1 cellular context compared by ENCODE assay signal in the genomic region with DNA sequence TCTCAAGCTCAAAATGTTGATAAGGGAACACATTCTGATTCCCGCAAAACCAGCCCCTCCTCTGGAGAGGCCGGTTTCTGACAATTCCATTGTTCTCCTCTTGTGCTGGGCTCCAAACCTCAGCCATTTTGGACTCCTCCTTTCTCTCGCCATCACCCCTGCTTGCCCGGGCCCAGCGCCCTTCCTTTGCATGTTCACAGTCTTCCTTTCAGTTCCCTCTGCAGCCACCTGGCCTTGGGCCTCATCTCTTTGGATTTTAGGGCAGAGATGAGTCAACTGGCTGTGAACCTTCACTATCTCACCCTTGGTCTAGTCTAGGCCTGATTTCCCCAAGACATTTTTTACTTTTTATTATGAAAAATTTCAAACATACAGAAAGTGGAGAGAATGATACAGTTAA.
TF ChIP-seq lines count a peak whose summit lies in the region.

No MANE protein-coding gene starts in this region.

TF ChIP-seq in K562, 482 proteins besides CTCF, POLR2A, EP300 and RAD21 (continued from another document):
- TF ChIP-seq ZBTB40 (IDR thresholded peaks at IDR 0.05): no peak
- TF ChIP-seq ZBTB40 (CRISPR knock-in tag; IDR thresholded peaks at IDR 0.05): no peak
- no peak for TF ChIP-seq ZBED1 (IDR thresholded peaks at IDR 0.05)
- TF ChIP-seq TCF3 (CRISPR knock-in tag; IDR thresholded peaks at IDR 0.05): no peak
- TF ChIP-seq ZNF592 (IDR thresholded peaks at IDR 0.05): no peak
- no peak for TF ChIP-seq PHF8 (IDR thresholded peaks at IDR 0.05; ENCODE audit: borderline replicate concordance, low read length)
- no peak for TF ChIP-seq CREB1 (IDR thresholded peaks at IDR 0.05)
- no peak for TF ChIP-seq CREB1 (CRISPR knock-in tag; IDR thresholded peaks at IDR 0.05)
- TF ChIP-seq THRAP3 (IDR thresholded peaks at IDR 0.05; ENCODE audit: borderline replicate concordance): no peak
- no peak for TF ChIP-seq ILF3 (IDR thresholded peaks at IDR 0.05; ENCODE audit: borderline replicate concordance)
- no peak for TF ChIP-seq SMARCA5 (IDR thresholded peaks at IDR 0.05)
- no peak for TF ChIP-seq TAF1 (IDR thresholded peaks at IDR 0.05; ENCODE audit: control insufficient read depth, extremely low read depth, insufficient read depth, low read length, severe bottlenecking)
- TF ChIP-seq CBX5 (IDR thresholded peaks at IDR 0.05; ENCODE audit: borderline replicate concordance, low read depth): no peak
- TF ChIP-seq GTF3C2 (IDR thresholded peaks at IDR 0.05; ENCODE audit: borderline replicate concordance, extremely low read depth, insufficient read length): no peak
